16 cellular contexts compared by ENCODE assay signal in the genomic region with DNA sequence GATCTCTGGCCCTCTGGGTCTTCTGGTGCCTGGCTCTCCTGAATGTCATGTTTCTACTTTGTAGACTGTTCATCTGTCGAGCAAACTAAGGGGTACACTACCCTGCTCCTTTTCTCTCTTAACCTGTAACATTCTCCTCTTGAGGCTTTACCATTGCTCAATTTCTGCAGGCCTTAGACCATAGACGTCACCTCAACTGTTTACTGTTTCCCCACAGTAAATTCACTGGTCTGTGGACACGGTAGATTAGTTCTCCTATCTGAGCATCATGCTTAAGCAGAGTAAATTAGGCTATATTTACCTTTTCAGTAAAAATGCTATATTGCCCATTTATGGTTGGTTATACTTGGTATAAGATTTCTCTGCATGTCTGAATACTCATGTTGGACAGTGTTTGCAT.
"Had no signal": no experiment of that assay in that cellular context is flagged by ENCODE, and none has a peak within 500 bp of the region (broad histone marks: within the 10 kb centered on the region; RNA-seq: fewer than 3 reads in every experiment).

No MANE protein-coding gene starts in this region.

- H3K9me3 ChIP-seq: ascending aorta, mucosa of descending colon, right atrium auricular region had no signal

- H3K27ac ChIP-seq: ascending aorta, epithelial cell of prostate, right atrium auricular region, skin epidermis had no signal

- H3K27me3 ChIP-seq: ascending aorta, right atrium auricular region had no signal

- H3K4me1 ChIP-seq: ascending aorta, right atrium auricular region had no signal

- H3K27me3 Mint-ChIP-seq: activated CD4-positive, alpha-beta T cell treated with anti-CD3 and anti-CD28 coated beads, Interleukin-2, amount 10 ng/mL, durations not matched to agents 24 days and 14 days; naive thymus-derived CD8-positive, alpha-beta T cell; stimulated activated naive CD8-positive, alpha-beta T cell treated with anti-CD3 and anti-CD28 coated beads, Interleukin-15, Interleukin-2, amounts not matched to agents 100 ng/mL and 50 ng/mL, for 24 hours; type B pancreatic cell had no signal

- H3K27ac Mint-ChIP-seq: activated CD4-positive, alpha-beta T cell treated with anti-CD3 and anti-CD28 coated beads, Interleukin-2, amount 10 ng/mL, durations not matched to agents 24 days and 14 days; stimulated activated naive CD8-positive, alpha-beta T cell treated with anti-CD3 and anti-CD28 coated beads, Interleukin-15, Interleukin-2, amounts not matched to agents 100 ng/mL and 50 ng/mL, for 24 hours; type B pancreatic cell had no signal

- H3K4me3 Mint-ChIP-seq: activated CD4-positive, alpha-beta T cell treated with anti-CD3 and anti-CD28 coated beads, Interleukin-2, amount 10 ng/mL, durations not matched to agents 24 days and 14 days; naive thymus-derived CD8-positive, alpha-beta T cell; stimulated activated naive CD8-positive, alpha-beta T cell treated with anti-CD3 and anti-CD28 coated beads, Interleukin-15, Interleukin-2, amounts not matched to agents 100 ng/mL and 50 ng/mL, for 24 hours; type B pancreatic cell had no signal

- H3K9me3 Mint-ChIP-seq: activated CD4-positive, alpha-beta T cell treated with anti-CD3 and anti-CD28 coated beads, Interleukin-2, amount 10 ng/mL, durations not matched to agents 24 days and 14 days; naive thymus-derived CD8-positive, alpha-beta T cell; stimulated activated naive CD8-positive, alpha-beta T cell treated with anti-CD3 and anti-CD28 coated beads, Interleukin-15, Interleukin-2, amounts not matched to agents 100 ng/mL and 50 ng/mL, for 24 hours; type B pancreatic cell had no signal

- ATAC-seq: left lobe of liver; naive thymus-derived CD8-positive, alpha-beta T cell had no signal

- DNase-seq: activated CD4-positive, alpha-beta T cell treated with anti-CD3 and anti-CD28 coated beads, Interleukin-2, amount 10 ng/mL, durations not matched to agents 24 days and 14 days; activated CD4-positive, CD25-positive, alpha-beta regulatory T cell; activated CD8-positive, alpha-beta memory T cell treated with anti-CD3 and anti-CD28 coated beads for 24 hours; activated naive CD4-positive, alpha-beta T cell treated with Interleukin-2 at 50 U/mL for 16 hours; islet precursor cell; mucosa of descending colon; naive thymus-derived CD8-positive, alpha-beta T cell; stimulated activated CD4-positive, alpha-beta T cell treated with anti-CD3 and anti-CD28 coated beads, Interleukin-4, amount 100 ng/mL, for 4 hours; stimulated activated CD8-positive, alpha-beta memory T cell treated with anti-CD3 and anti-CD28 coated beads, Interleukin-4, amount 100 ng/mL, for 48 hours had no signal

- H3K4me3 ChIP-seq: ascending aorta, mucosa of descending colon, right atrium auricular region, skin epidermis had no signal
